In the genomic region with DNA sequence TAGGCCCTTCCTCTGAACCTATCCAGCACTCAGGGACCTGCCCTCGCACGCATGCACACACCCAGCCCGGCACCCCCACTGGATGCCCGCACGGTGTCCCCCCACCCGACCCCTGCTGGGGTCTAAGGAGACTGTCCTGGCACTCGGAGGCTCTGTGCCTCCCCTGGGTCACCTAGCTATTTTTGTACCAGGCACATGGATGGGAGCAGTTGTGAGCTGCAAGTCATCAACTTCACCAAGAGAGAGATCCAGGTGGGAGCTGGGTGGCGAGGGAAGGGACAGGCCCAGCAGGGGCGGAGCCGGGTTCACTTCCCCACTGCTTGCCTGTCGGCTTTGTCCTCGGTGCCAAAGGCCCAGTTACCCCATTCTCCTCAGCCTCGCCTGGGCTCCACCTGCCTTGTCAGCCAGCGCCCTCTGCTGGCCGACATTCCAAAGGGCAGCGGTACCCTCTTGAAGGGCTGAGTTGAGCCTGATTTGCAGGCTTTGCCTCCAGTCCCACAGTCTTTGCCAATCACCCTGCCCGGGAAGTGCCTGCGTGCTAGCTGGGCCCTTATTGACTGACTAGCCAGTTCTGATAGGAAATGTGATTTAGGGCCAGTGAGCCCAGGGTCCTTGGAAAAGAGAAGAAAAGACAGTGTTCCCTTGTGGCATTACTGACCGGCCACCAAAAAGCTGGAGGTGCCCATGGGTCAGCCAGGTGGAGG, we compare ENCODE assay signal across 8 cellular contexts.
DNase-seq lines count a peak whose midpoint lies in the region; ATAC-seq lines count a peak whose summit lies in the region.

No MANE protein-coding gene starts in this region.

- DNase-seq in GM19240 (ENCODE audit: insufficient read length, low spot score): peak; percentile 86
- peak; percentile 78 to 93 for DNase-seq in NCI-H446 (lab: John Stamatoyannopoulos, UW)
- peak; percentile 79 for DNase-seq in activated CD4-positive, CD25-positive, alpha-beta regulatory T cell treated with anti-CD3 and anti-CD28 coated beads, Interleukin-2, amount 50 U/mL, for 16 hours (ENCODE audit: low read depth, low spot score)
- peak; percentile 78 for DNase-seq in central memory CD4-positive, alpha-beta T cell
- peak; percentile 93 for DNase-seq in kidney tubule cell (ENCODE audit: low spot score)
- peak; percentile 80 for DNase-seq in stimulated activated CD4-positive, alpha-beta T cell treated with anti-CD3 and anti-CD28 coated beads, Interleukin-2, amount 100 ng/mL, for 4 hours (ENCODE audit: low read depth)

- no peaks in the 10 kb centered on the region for H3K36me3 ChIP-seq in BLaER1

- no peak overlapping the region for H3K4me3 ChIP-seq in BLaER1

- no peaks in the 10 kb centered on the region for H4K20me1 ChIP-seq in BLaER1

- H3K4me1 ChIP-seq in BLaER1: peaks cover 24% of the 10 kb centered on the region

- H3K27ac ChIP-seq in BLaER1: peak overlapping the region; percentile 11

- H3K4me2 ChIP-seq in BLaER1: peak overlapping the region; percentile 25

- H3K9ac ChIP-seq in BLaER1: no peak overlapping the region

- H3K9me3 ChIP-seq in BLaER1: no peaks in the 10 kb centered on the region

- peak; percentile 85 for ATAC-seq in HG03354 (IDR thresholded peaks at IDR 0.05; ENCODE audit: poor library complexity, severe bottlenecking, unreplicated experiment)

- H3K27me3 ChIP-seq in BLaER1: no peaks in the 10 kb centered on the region
